In genomic region chr20:62952373-62953166, GRCh38 we compare ENCODE assay signal across 1 cellular context.
TF ChIP-seq lines count a peak whose summit lies in the region.

A gene with protein sequence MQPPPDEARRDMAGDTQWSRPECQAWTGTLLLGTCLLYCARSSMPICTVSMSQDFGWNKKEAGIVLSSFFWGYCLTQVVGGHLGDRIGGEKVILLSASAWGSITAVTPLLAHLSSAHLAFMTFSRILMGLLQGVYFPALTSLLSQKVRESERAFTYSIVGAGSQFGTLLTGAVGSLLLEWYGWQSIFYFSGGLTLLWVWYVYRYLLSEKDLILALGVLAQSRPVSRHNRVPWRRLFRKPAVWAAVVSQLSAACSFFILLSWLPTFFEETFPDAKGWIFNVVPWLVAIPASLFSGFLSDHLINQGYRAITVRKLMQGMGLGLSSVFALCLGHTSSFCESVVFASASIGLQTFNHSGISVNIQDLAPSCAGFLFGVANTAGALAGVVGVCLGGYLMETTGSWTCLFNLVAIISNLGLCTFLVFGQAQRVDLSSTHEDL (plus strand): TSS chr20:62952709. CDS start chr20:62952831, 122 bp downstream.

TF ChIP-seq in HepG2, 621 proteins besides CTCF, POLR2A, EP300 and RAD21 (continued from another document and continues in another):
- peak; percentile 76 for TF ChIP-seq GMEB1 (CRISPR knock-in tag; IDR thresholded peaks at IDR 0.05; ENCODE audit: borderline replicate concordance)
- peak; percentile 25; the same call in 1 of the 2 replicates for TF ChIP-seq ZNF326 (CRISPR knock-in tag; IDR thresholded peaks at IDR 0.05; ENCODE audit: borderline replicate concordance)
- peak; percentile 94; the same call in 1 of the 2 replicates for TF ChIP-seq ZSCAN29 (CRISPR knock-in tag; conservative IDR thresholded peaks at IDR 0.05)
- TF ChIP-seq, protein P1, sequence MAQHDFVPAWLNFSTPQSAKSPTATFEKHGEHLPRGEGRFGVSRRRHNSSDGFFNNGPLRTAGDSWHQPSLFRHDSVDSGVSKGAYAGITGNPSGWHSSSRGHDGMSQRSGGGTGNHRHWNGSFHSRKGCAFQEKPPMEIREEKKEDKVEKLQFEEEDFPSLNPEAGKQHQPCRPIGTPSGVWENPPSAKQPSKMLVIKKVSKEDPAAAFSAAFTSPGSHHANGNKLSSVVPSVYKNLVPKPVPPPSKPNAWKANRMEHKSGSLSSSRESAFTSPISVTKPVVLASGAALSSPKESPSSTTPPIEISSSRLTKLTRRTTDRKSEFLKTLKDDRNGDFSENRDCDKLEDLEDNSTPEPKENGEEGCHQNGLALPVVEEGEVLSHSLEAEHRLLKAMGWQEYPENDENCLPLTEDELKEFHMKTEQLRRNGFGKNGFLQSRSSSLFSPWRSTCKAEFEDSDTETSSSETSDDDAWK (CRISPR knock-in tag; IDR thresholded peaks at IDR 0.05), result no peak
- TF ChIP-seq NR2F2 (IDR thresholded peaks at IDR 0.05; ENCODE audit: borderline replicate concordance, low read depth), result no peak; the same call in 1 of the 2 replicates
- peak; percentile 84; the same call in 1 of the 2 replicates for TF ChIP-seq PAWR (CRISPR knock-in tag; IDR thresholded peaks at IDR 0.05; ENCODE audit: borderline replicate concordance)
- TF ChIP-seq RFX3 (CRISPR knock-in tag; IDR thresholded peaks at IDR 0.05), result 0 out of 2 replicates have a peak, but pooled peaks have one; percentile 16
- TF ChIP-seq AGO1 (IDR thresholded peaks at IDR 0.05; ENCODE audit: low read depth, low read length, poor library complexity, severe bottlenecking), result peak; percentile 77
- TF ChIP-seq DRAP1 (CRISPR knock-in tag; IDR thresholded peaks at IDR 0.05), result peak; percentile 97
- TF ChIP-seq MYNN (CRISPR knock-in tag; IDR thresholded peaks at IDR 0.05; ENCODE audit: low read depth), result peak; percentile 81; the same call in 1 of the 2 replicates
- TF ChIP-seq SIX1 (CRISPR knock-in tag; IDR thresholded peaks at IDR 0.05; ENCODE audit: borderline replicate concordance), result peak; percentile 55; the same call in 1 of the 2 replicates
- no peak for TF ChIP-seq REXO4 (CRISPR knock-in tag; IDR thresholded peaks at IDR 0.05; ENCODE audit: borderline replicate concordance)
- TF ChIP-seq, protein P2, sequence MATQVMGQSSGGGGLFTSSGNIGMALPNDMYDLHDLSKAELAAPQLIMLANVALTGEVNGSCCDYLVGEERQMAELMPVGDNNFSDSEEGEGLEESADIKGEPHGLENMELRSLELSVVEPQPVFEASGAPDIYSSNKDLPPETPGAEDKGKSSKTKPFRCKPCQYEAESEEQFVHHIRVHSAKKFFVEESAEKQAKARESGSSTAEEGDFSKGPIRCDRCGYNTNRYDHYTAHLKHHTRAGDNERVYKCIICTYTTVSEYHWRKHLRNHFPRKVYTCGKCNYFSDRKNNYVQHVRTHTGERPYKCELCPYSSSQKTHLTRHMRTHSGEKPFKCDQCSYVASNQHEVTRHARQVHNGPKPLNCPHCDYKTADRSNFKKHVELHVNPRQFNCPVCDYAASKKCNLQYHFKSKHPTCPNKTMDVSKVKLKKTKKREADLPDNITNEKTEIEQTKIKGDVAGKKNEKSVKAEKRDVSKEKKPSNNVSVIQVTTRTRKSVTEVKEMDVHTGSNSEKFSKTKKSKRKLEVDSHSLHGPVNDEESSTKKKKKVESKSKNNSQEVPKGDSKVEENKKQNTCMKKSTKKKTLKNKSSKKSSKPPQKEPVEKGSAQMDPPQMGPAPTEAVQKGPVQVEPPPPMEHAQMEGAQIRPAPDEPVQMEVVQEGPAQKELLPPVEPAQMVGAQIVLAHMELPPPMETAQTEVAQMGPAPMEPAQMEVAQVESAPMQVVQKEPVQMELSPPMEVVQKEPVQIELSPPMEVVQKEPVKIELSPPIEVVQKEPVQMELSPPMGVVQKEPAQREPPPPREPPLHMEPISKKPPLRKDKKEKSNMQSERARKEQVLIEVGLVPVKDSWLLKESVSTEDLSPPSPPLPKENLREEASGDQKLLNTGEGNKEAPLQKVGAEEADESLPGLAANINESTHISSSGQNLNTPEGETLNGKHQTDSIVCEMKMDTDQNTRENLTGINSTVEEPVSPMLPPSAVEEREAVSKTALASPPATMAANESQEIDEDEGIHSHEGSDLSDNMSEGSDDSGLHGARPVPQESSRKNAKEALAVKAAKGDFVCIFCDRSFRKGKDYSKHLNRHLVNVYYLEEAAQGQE (IDR thresholded peaks at IDR 0.05; ENCODE audit: borderline replicate concordance in 1 of 2, low read depth in 1 of 2, low read length in 2 of 2), result peak in 1 of 2 experiments; percentile 36; a peak in 1 of 4 replicates
- peak; percentile 94 for TF ChIP-seq ZNF563 (CRISPR knock-in tag; IDR thresholded peaks at IDR 0.05)
- TF ChIP-seq HMG20B (CRISPR knock-in tag; conservative IDR thresholded peaks at IDR 0.05), result peak; percentile 29; the same call in 1 of the 2 replicates
- TF ChIP-seq ZNF350 (CRISPR knock-in tag; IDR thresholded peaks at IDR 0.05; ENCODE audit: borderline replicate concordance, low read depth), result peak; percentile 94
- peak; percentile 75 for TF ChIP-seq RARA (CRISPR knock-in tag; IDR thresholded peaks at IDR 0.05)
- 0 out of 2 replicates have a peak, but pooled peaks have one; percentile 88 for TF ChIP-seq ZNF337 (CRISPR knock-in tag; IDR thresholded peaks at IDR 0.05; ENCODE audit: borderline replicate concordance, low read depth)
- peak; percentile 92 for TF ChIP-seq SMAD9 (CRISPR knock-in tag; IDR thresholded peaks at IDR 0.05)
- TF ChIP-seq JUND (CRISPR knock-in tag; IDR thresholded peaks at IDR 0.05), result peak; percentile 72
- peak; percentile 72; the same call in 1 of the 2 replicates for TF ChIP-seq SIX4 (CRISPR knock-in tag; IDR thresholded peaks at IDR 0.05)
- peak; percentile 99 for TF ChIP-seq ZNF790 (CRISPR knock-in tag; IDR thresholded peaks at IDR 0.05; ENCODE audit: borderline replicate concordance)
- TF ChIP-seq REPIN1 (CRISPR knock-in tag; IDR thresholded peaks at IDR 0.05; ENCODE audit: borderline replicate concordance, low read depth), result peak; percentile 83; the same call in 1 of the 2 replicates
- TF ChIP-seq HNF4A (CRISPR knock-in tag; IDR thresholded peaks at IDR 0.05), result peak; percentile 74
- no peak; the same call in none of the 2 replicates for TF ChIP-seq ZNF646 (CRISPR knock-in tag; IDR thresholded peaks at IDR 0.05)
- TF ChIP-seq TEAD2 (CRISPR knock-in tag; IDR thresholded peaks at IDR 0.05), result no peak
- TF ChIP-seq PRPF4 (IDR thresholded peaks at IDR 0.05; ENCODE audit: low read depth, low read length, poor library complexity, severe bottlenecking), result no peak
- no peak for TF ChIP-seq ZNF282 (IDR thresholded peaks at IDR 0.05; ENCODE audit: partially characterized antibody)
- TF ChIP-seq NONO (IDR thresholded peaks at IDR 0.05), result no peak
- TF ChIP-seq NONO (CRISPR knock-in tag; conservative IDR thresholded peaks at IDR 0.05), result peak; percentile 97
- peak; percentile 93 for TF ChIP-seq KDM3A (CRISPR knock-in tag; IDR thresholded peaks at IDR 0.05; ENCODE audit: low read depth)
- 0 out of 2 replicates have a peak, but pooled peaks have one; percentile 36 for TF ChIP-seq SIN3B (IDR thresholded peaks at IDR 0.05; ENCODE audit: low read length)
- peak; percentile 88 for TF ChIP-seq RXRA (CRISPR knock-in tag; IDR thresholded peaks at IDR 0.05)
- peak; percentile 92 for TF ChIP-seq KDM2A (CRISPR knock-in tag; IDR thresholded peaks at IDR 0.05; ENCODE audit: borderline replicate concordance, low read depth)
- TF ChIP-seq, protein P3, sequence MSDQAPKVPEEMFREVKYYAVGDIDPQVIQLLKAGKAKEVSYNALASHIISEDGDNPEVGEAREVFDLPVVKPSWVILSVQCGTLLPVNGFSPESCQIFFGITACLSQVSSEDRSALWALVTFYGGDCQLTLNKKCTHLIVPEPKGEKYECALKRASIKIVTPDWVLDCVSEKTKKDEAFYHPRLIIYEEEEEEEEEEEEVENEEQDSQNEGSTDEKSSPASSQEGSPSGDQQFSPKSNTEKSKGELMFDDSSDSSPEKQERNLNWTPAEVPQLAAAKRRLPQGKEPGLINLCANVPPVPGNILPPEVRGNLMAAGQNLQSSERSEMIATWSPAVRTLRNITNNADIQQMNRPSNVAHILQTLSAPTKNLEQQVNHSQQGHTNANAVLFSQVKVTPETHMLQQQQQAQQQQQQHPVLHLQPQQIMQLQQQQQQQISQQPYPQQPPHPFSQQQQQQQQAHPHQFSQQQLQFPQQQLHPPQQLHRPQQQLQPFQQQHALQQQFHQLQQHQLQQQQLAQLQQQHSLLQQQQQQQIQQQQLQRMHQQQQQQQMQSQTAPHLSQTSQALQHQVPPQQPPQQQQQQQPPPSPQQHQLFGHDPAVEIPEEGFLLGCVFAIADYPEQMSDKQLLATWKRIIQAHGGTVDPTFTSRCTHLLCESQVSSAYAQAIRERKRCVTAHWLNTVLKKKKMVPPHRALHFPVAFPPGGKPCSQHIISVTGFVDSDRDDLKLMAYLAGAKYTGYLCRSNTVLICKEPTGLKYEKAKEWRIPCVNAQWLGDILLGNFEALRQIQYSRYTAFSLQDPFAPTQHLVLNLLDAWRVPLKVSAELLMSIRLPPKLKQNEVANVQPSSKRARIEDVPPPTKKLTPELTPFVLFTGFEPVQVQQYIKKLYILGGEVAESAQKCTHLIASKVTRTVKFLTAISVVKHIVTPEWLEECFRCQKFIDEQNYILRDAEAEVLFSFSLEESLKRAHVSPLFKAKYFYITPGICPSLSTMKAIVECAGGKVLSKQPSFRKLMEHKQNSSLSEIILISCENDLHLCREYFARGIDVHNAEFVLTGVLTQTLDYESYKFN (CRISPR knock-in tag; conservative IDR thresholded peaks at IDR 0.05), result peak; percentile 72; the same call in 1 of the 2 replicates
- peak; percentile 85; the same call in 1 of the 2 replicates for TF ChIP-seq MZF1 (CRISPR knock-in tag; IDR thresholded peaks at IDR 0.05; ENCODE audit: borderline replicate concordance)
- 0 out of 2 replicates have a peak, but pooled peaks have one; percentile 65 for TF ChIP-seq NR1H2 (CRISPR knock-in tag; IDR thresholded peaks at IDR 0.05; ENCODE audit: borderline replicate concordance, low read depth)
- TF ChIP-seq ZGPAT (CRISPR knock-in tag; IDR thresholded peaks at IDR 0.05), result peak; percentile 93
